ENCODE assay signal across 1 cellular context in the genomic region with DNA sequence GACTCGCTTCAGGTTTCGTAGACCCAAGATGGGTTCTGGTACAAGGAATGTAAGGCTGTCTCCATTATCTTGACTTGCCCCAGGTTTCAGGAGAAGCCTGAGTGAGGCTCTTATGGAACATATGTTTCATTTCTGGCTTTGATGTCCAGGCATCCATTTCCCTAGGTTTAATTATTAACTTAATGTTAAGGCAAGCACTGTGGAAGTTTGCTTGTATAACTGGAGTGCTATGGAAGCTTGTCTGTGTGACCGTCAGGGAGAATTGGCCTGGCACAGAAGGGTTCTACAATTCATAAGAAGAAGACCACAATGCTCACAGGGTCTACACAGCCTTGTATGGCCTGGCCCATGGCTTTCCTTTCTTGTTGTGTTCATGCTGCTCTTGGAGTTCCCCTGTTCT.
A peak's percentile ranks its signal among the peaks of the same experiment; 100 is the strongest.
TF ChIP-seq lines count a peak whose summit lies in the region.

No MANE protein-coding gene starts in this region.

TF ChIP-seq in HepG2, 621 proteins besides CTCF, POLR2A, EP300 and RAD21:
- TF ChIP-seq ATM (IDR thresholded peaks at IDR 0.05; ENCODE audit: borderline replicate concordance) (no peak), HES4 (CRISPR knock-in tag; IDR thresholded peaks at IDR 0.05; ENCODE audit: borderline replicate concordance) (no peak), GLMP (CRISPR knock-in tag; IDR thresholded peaks at IDR 0.05; ENCODE audit: borderline replicate concordance) (no peak), HNF1A (IDR thresholded peaks at IDR 0.05; ENCODE audit: low read depth) (peak; percentile 43; the same call in 1 of the 2 replicates), HNF1A (CRISPR knock-in tag; IDR thresholded peaks at IDR 0.05; ENCODE audit: borderline replicate concordance) (no peak), ZNF382 (CRISPR knock-in tag; IDR thresholded peaks at IDR 0.05; ENCODE audit: borderline replicate concordance) (no peak), FOSL1 (CRISPR knock-in tag; IDR thresholded peaks at IDR 0.05; ENCODE audit: borderline replicate concordance) (no peak)
